Comparison of ENCODE assay signal across 9 cellular contexts in genomic region chr7:44324204-44325126, GRCh38. TPM values are rescaled to one million over a fixed set of nuclear protein-coding genes. Genes with fewer than 3 reads are reported as not detected.
DNase-seq lines count a peak whose midpoint lies in the region; ATAC-seq and TF ChIP-seq lines count a peak whose summit lies in the region.
"Had no signal": no experiment of that assay in that cellular context is flagged by ENCODE, and none has a peak within 500 bp of the region (broad histone marks: within the 10 kb centered on the region; RNA-seq: fewer than 3 reads in every experiment).

No MANE protein-coding gene starts in this region.

- H3K9me3 ChIP-seq in right atrium auricular region (no peaks in the 10 kb centered on the region), skeletal muscle satellite cell (replicated peaks; ENCODE audit: low read length) (no peaks in the 10 kb centered on the region)

- no peak overlapping the region for H3K27ac Mint-ChIP-seq in WTC11

- H3K27me3 Mint-ChIP-seq in WTC11 (ENCODE audit: low read depth) = peaks cover 62% of the 10 kb centered on the region

- H3K36me3 ChIP-seq in right atrium auricular region (no peaks in the 10 kb centered on the region), skeletal muscle satellite cell (ENCODE audit: insufficient read depth, low read length) (no peaks in the 10 kb centered on the region)

- no peak for TF ChIP-seq CTCF in WTC11 (IDR thresholded peaks at IDR 0.05)
- TF ChIP-seq CTCF in right atrium auricular region (IDR thresholded peaks at IDR 0.05) = no peak

- H3K27me3 ChIP-seq in right atrium auricular region (no peaks in the 10 kb centered on the region), skeletal muscle satellite cell (ENCODE audit: control insufficient read depth, insufficient read depth, low read length) (peaks cover 61% of the 10 kb centered on the region)

- ATAC-seq in WTC11 = 0 out of 2 replicates have a peak, but pooled peaks have one; percentile 8

- H3K4me3 ChIP-seq in right atrium auricular region (peak overlapping the region; percentile 51 to 53), skeletal muscle satellite cell (ENCODE audit: low read length) (no peak overlapping the region)

- H3K4me1 Mint-ChIP-seq in WTC11 = peaks cover 17% of the 10 kb centered on the region

- peak overlapping the region; percentile 69 for H3K4me3 Mint-ChIP-seq in WTC11

- peak overlapping the region; percentile 75 for H3K4me2 ChIP-seq in skeletal muscle satellite cell (ENCODE audit: low read length)

- CTCF ChIA-PET in WTC11 (lab: Charles Lee) = no interaction called here

- peak overlapping the region; percentile 89 to 95 for H3K27ac ChIP-seq in right atrium auricular region

- H3K9ac ChIP-seq in skeletal muscle satellite cell (ENCODE audit: low read depth, low read length) = no peak overlapping the region

- in situ Hi-C loops in KBM-7 (cut with MboI; ENCODE audit: low pct_unique_long_range_greater_than_20kb, low sequenced_read_pairs) = no loop called here

- H3K36me3 Mint-ChIP-seq in WTC11 = no peaks in the 10 kb centered on the region

- peaks cover 0 to 41% of the 10 kb centered on the region in 2 donors for H3K4me1 ChIP-seq in right atrium auricular region
- no peaks in the 10 kb centered on the region for H3K4me1 ChIP-seq in skeletal muscle satellite cell (ENCODE audit: control insufficient read depth, insufficient read depth, low read length)

- H3K9me3 Mint-ChIP-seq in WTC11 = peaks cover 6% of the 10 kb centered on the region; the same call in 1 of the 2 replicates

- POLR2A ChIA-PET in WTC11 (lab: Charles Lee) = no interaction called here

- DNase-seq in NCI-H1105 treated with DMSO at 0.1 percent for 48 hours (lab: John Stamatoyannopoulos, UW) (peak; percentile 18), NCI-H1105 (lab: John Stamatoyannopoulos, UW) (no peak), WTC11 (ENCODE audit: low spot score) (no peak), right atrium auricular region (ENCODE audit: low spot score) (no peak), NCI-H187 (lab: John Stamatoyannopoulos, UW) (no peak), KBM-7 (no peak), NCI-H1436 treated with DMSO at 0.1 percent for 48 hours (lab: John Stamatoyannopoulos, UW) (no peak)
- DNase-seq: kidney glomerular epithelial cell had no signal

TF ChIP-seq in WTC11, 78 proteins besides CTCF, POLR2A, EP300 and RAD21:
- no peak for TF ChIP-seq TP53 (CRISPR knock-in tag; IDR thresholded peaks at IDR 0.05)
- TF ChIP-seq FOXP1 (CRISPR knock-in tag; IDR thresholded peaks at IDR 0.05; ENCODE audit: borderline replicate concordance) = 0 out of 2 replicates have a peak, but pooled peaks have one; percentile 19

RNA-seq across cellular contexts. Expression of gene CAMK2B, which starts 0.9 kb away (rescaled TPM):
- total RNA-seq in WTC11 (2021) = 0.41 to 0.53 TPM (median 0.44 TPM) in 3 replicates
- 10 to 100 TPM; 79.9 to 84.7 TPM for total RNA-seq in right atrium auricular region
- 0.25 and 0.44 TPM in 2 replicates for total RNA-seq in skeletal muscle satellite cell (2012; rRNA removed)

Comparison
In these comparisons a context has a peak if more than half of its experiments do, and no peak if none do; other contexts are left out.
1. RNA of gene CAMK2B, which starts 0.9 kb away (total RNA-seq): 79.9 to 84.7 TPM in right atrium auricular region; 0.41 to 0.53 TPM in WTC11; every median in the first group is over 10 times any median in the second.